ENCODE assay signal across 1 cellular context in the genomic region with DNA sequence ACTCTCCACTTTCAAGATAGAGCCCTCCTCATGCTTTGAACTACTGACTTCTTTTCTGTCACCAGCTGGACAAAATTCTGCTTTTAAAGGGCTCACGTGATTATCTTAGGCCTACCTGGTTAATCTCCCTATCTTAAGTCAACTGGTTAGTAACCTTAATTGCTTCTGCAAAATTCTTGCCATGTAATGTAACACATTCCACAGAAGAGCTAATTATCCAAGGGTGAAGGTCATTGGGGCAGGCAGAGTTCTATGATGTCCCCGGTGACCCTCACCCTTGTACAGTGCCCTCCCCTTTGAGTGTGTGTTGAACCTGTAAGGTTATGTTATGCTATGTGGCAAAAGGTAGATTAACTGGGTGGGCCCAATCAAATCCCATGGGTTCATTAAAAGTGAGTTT.
TF ChIP-seq lines count a peak whose summit lies in the region.

No MANE protein-coding gene starts in this region.

TF ChIP-seq in HepG2, 621 proteins besides CTCF, POLR2A, EP300 and RAD21 (continued from another document):
- TF ChIP-seq, protein P1, sequence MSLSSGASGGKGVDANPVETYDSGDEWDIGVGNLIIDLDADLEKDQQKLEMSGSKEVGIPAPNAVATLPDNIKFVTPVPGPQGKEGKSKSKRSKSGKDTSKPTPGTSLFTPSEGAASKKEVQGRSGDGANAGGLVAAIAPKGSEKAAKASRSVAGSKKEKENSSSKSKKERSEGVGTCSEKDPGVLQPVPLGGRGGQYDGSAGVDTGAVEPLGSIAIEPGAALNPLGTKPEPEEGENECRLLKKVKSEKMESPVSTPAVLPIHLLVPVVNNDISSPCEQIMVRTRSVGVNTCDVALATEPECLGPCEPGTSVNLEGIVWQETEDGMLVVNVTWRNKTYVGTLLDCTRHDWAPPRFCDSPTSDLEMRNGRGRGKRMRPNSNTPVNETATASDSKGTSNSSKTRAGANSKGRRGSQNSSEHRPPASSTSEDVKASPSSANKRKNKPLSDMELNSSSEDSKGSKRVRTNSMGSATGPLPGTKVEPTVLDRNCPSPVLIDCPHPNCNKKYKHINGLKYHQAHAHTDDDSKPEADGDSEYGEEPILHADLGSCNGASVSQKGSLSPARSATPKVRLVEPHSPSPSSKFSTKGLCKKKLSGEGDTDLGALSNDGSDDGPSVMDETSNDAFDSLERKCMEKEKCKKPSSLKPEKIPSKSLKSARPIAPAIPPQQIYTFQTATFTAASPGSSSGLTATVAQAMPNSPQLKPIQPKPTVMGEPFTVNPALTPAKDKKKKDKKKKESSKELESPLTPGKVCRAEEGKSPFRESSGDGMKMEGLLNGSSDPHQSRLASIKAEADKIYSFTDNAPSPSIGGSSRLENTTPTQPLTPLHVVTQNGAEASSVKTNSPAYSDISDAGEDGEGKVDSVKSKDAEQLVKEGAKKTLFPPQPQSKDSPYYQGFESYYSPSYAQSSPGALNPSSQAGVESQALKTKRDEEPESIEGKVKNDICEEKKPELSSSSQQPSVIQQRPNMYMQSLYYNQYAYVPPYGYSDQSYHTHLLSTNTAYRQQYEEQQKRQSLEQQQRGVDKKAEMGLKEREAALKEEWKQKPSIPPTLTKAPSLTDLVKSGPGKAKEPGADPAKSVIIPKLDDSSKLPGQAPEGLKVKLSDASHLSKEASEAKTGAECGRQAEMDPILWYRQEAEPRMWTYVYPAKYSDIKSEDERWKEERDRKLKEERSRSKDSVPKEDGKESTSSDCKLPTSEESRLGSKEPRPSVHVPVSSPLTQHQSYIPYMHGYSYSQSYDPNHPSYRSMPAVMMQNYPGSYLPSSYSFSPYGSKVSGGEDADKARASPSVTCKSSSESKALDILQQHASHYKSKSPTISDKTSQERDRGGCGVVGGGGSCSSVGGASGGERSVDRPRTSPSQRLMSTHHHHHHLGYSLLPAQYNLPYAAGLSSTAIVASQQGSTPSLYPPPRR (CRISPR knock-in tag; IDR thresholded peaks at IDR 0.05; ENCODE audit: borderline replicate concordance) = peak; percentile 65; the same call in 1 of the 2 replicates
- TF ChIP-seq PPARG (CRISPR knock-in tag; conservative IDR thresholded peaks at IDR 0.05) = peak; percentile 80
- TF ChIP-seq, protein P2, sequence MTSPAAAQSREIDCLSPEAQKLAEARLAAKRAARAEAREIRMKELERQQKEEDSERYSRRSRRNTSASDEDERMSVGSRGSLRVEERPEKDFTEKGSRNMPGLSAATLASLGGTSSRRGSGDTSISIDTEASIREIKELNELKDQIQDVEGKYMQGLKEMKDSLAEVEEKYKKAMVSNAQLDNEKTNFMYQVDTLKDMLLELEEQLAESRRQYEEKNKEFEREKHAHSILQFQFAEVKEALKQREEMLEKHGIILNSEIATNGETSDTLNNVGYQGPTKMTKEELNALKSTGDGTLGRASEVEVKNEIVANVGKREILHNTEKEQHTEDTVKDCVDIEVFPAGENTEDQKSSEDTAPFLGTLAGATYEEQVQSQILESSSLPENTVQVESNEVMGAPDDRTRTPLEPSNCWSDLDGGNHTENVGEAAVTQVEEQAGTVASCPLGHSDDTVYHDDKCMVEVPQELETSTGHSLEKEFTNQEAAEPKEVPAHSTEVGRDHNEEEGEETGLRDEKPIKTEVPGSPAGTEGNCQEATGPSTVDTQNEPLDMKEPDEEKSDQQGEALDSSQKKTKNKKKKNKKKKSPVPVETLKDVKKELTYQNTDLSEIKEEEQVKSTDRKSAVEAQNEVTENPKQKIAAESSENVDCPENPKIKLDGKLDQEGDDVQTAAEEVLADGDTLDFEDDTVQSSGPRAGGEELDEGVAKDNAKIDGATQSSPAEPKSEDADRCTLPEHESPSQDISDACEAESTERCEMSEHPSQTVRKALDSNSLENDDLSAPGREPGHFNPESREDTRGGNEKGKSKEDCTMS (CRISPR knock-in tag; conservative IDR thresholded peaks at IDR 0.05) = no peak
- 0 out of 2 replicates have a peak, but pooled peaks have one; percentile 22 for TF ChIP-seq REPIN1 (CRISPR knock-in tag; IDR thresholded peaks at IDR 0.05; ENCODE audit: borderline replicate concordance, low read depth)
- no peak for TF ChIP-seq ZNF879 (CRISPR knock-in tag; IDR thresholded peaks at IDR 0.05)
- TF ChIP-seq ZNF431 (CRISPR knock-in tag; IDR thresholded peaks at IDR 0.05; ENCODE audit: borderline replicate concordance, low read depth) = no peak
- TF ChIP-seq NR2C2 (CRISPR knock-in tag; IDR thresholded peaks at IDR 0.05; ENCODE audit: borderline replicate concordance) = peak; percentile 78
